ENCODE assay signal across 12 cellular contexts in genomic region chr9:86660146-86660545, GRCh38.
DNase-seq lines count a peak whose midpoint lies in the region; ATAC-seq and TF ChIP-seq lines count a peak whose summit lies in the region.
"Had no signal": no experiment of that assay in that cellular context is flagged by ENCODE, and none has a peak within 500 bp of the region (broad histone marks: within the 10 kb centered on the region; RNA-seq: fewer than 3 reads in every experiment).

No MANE protein-coding gene starts in this region.

- TF ChIP-seq CTCF in IMR-90 (conservative IDR thresholded peaks at IDR 0.05; ENCODE audit: low read depth, low read length) (no peak), cardiac fibroblast (IDR thresholded peaks at IDR 0.05; ENCODE audit: low read depth, low read length) (no peak), BE2C (IDR thresholded peaks at IDR 0.05; ENCODE audit: low read depth, low read length) (no peak)

- no peak overlapping the region for H4K5ac ChIP-seq in IMR-90 (ENCODE audit: low read depth, low read length)

- H3K9me3 ChIP-seq in IMR-90 (ENCODE audit: control insufficient read depth, insufficient read depth, low read length) (no peaks in the 10 kb centered on the region), BE2C (no peaks in the 10 kb centered on the region)

- H3K56ac ChIP-seq in IMR-90 (ENCODE audit: extremely low read depth, insufficient read depth, low read length) = no peak overlapping the region

- H3K9me1 ChIP-seq in IMR-90 (ENCODE audit: insufficient read depth, low read length) = no peaks in the 10 kb centered on the region; the same call in 1 of the 2 replicates

- H3K4me1 ChIP-seq in IMR-90 (ENCODE audit: control insufficient read depth, insufficient read depth, low read length) (peaks cover 2% of the 10 kb centered on the region), BE2C (no peaks in the 10 kb centered on the region)

- no peaks in the 10 kb centered on the region for H3K79me1 ChIP-seq in IMR-90 (ENCODE audit: low read depth in 1 of 2, low read length in 2 of 2)

- H3K4me3 ChIP-seq in IMR-90 (ENCODE audit: insufficient read depth, low read depth, low read length) = no peak overlapping the region
- H3K4me3 ChIP-seq in cardiac fibroblast (replicated peaks in 1 of 2; ENCODE audit: low read depth in 2 of 2, low read length in 2 of 2) = no peak overlapping the region
- no peak overlapping the region for H3K4me3 ChIP-seq in BE2C (ENCODE audit: low read depth, low read length)

- H3K27ac ChIP-seq in IMR-90 (ENCODE audit: insufficient read depth, low read length) = no peak overlapping the region

- H4K8ac ChIP-seq in IMR-90 (ENCODE audit: low read depth in 2 of 2, low read length in 2 of 2) = no peak overlapping the region

- no peak overlapping the region; the same call in 1 of the 2 replicates for H2BK20ac ChIP-seq in IMR-90 (ENCODE audit: low read depth, low read length)

- no peak overlapping the region for H3K18ac ChIP-seq in IMR-90 (ENCODE audit: low read depth, low read length)

- POLR2A ChIA-PET in IMR-90 (lab: Charles Lee; ENCODE audit: unreplicated experiment) = interaction anchor here (0.6 kb wide), 1 partner anchor 420 kb away, joined by 4 read pairs; no protein-coding TSS in a partner anchor

- WGBS in IMR-90 (ENCODE audit: extremely low coverage in 2 of 2, insufficient read length in 1 of 2), 2 experiments = no CpG with 5 or more reads among the region's 1 CpG

- H2AK5ac ChIP-seq in IMR-90 (ENCODE audit: low read depth, low read length) = no peak overlapping the region

- no peak overlapping the region for H2AK9ac ChIP-seq in IMR-90 (replicated peaks; ENCODE audit: low read depth, low read length, poor library complexity)

- no peak overlapping the region for H4K91ac ChIP-seq in IMR-90 (ENCODE audit: insufficient read depth, low read depth, low read length)

- H2BK5ac ChIP-seq in IMR-90 (ENCODE audit: low read depth, low read length, poor library complexity, severe bottlenecking) = no peak overlapping the region

- no peak overlapping the region for H2AFZ ChIP-seq in IMR-90 (replicated peaks; ENCODE audit: low read length, poor library complexity)

- TF ChIP-seq RAD21 in IMR-90 (IDR thresholded peaks at IDR 0.05; ENCODE audit: low read length) = no peak

- no peak overlapping the region for H2BK120ac ChIP-seq in IMR-90 (ENCODE audit: low read depth, low read length)

- dilution Hi-C loops in IMR-90 (cut with HindIII; ENCODE audit: low sequenced_read_pairs, unreplicated experiment) = no loop called here

- peak; percentile 96 for ATAC-seq in IMR-90 (ENCODE audit: low read depth)
- no peak for ATAC-seq in HG02642 (IDR thresholded peaks at IDR 0.05; ENCODE audit: poor library complexity, unreplicated experiment)
- ATAC-seq in GM18505 (IDR thresholded peaks at IDR 0.05; ENCODE audit: unreplicated experiment) = no peak
- ATAC-seq: HCT116 had no signal

- no peak overlapping the region for H3K4me2 ChIP-seq in IMR-90 (ENCODE audit: low read depth, low read length)

- no TSS peak for BruUV-seq in IMR-90 (replicated peaks; lab: Mats Ljungman, UMichigan)

- no peak overlapping the region for H3K4ac ChIP-seq in IMR-90 (ENCODE audit: low read depth, low read length)

- intact Hi-C loops in IMR-90 (cut with micrococcal nuclease) = no loop called here

- H3K27me3 ChIP-seq in IMR-90 (ENCODE audit: control insufficient read depth, insufficient read depth, low read length) (no peaks in the 10 kb centered on the region), BE2C (no peaks in the 10 kb centered on the region)

- H3K36me3 ChIP-seq in IMR-90 (ENCODE audit: control insufficient read depth, insufficient read depth, low read length) (no peaks in the 10 kb centered on the region), BE2C (no peaks in the 10 kb centered on the region)

- no peak for TF ChIP-seq POLR2A in IMR-90 (IDR thresholded peaks at IDR 0.05; ENCODE audit: low read depth, low read length)
- no peak for TF ChIP-seq POLR2A in GM18505 (IDR thresholded peaks at IDR 0.05; ENCODE audit: borderline replicate concordance, extremely low read depth, insufficient read depth, insufficient read length)

- no peak overlapping the region for H2BK15ac ChIP-seq in IMR-90 (ENCODE audit: low read depth, low read length)

- H3K14ac ChIP-seq in IMR-90 (replicated peaks; ENCODE audit: low read depth, low read length) = no peak overlapping the region

- CTCF ChIA-PET in IMR-90 (lab: Yijun Ruan, JAX) = no interaction called here

- in situ Hi-C loops in IMR-90 (cut with MboI; ENCODE audit: low sequenced_read_pairs) = no loop called here

- DNase-seq in AG20443 (ENCODE audit: low spot score) (peak; percentile 90), IMR-90 (peak; percentile 94), cardiac fibroblast (ENCODE audit: low read depth in 2 of 2) (peak; percentile 63 to 66), middle frontal gyrus (ENCODE audit: extremely low spot score, low spot score) (peak; percentile 10), activated gamma-delta T cell treated with Interleukin-2 at 50 U/mL for 16 hours (no peak), BE2C (no peak)
- DNase-seq: amniotic stem cell, KG1, NCI-H2107 had no signal

- H3K9ac ChIP-seq in IMR-90 (ENCODE audit: low read depth, low read length) = no peak overlapping the region

- H4K20me1 ChIP-seq in IMR-90 (ENCODE audit: insufficient read depth, low read length) = no peaks in the 10 kb centered on the region

- no peak overlapping the region for H3K23ac ChIP-seq in IMR-90 (ENCODE audit: low read depth, low read length)

TF ChIP-seq in IMR-90, 13 proteins besides CTCF, POLR2A, EP300 and RAD21:
- TF ChIP-seq MAFK (IDR thresholded peaks at IDR 0.05; ENCODE audit: low read depth, low read length) (peak; percentile 21; the same call in 1 of the 2 replicates), NFE2L2 (IDR thresholded peaks at IDR 0.05; ENCODE audit: low read depth, low read length) (no peak), ELK1 (IDR thresholded peaks at IDR 0.05; ENCODE audit: borderline replicate concordance, low read depth, low read length) (no peak), BHLHE40 (IDR thresholded peaks at IDR 0.05; ENCODE audit: low read depth, low read length) (peak; percentile 66; the same call in 1 of the 2 replicates), RCOR1 (IDR thresholded peaks at IDR 0.05; ENCODE audit: insufficient replicate concordance, low read length) (peak; percentile 71)

Comparison
In these comparisons a context has a peak if more than half of its experiments do, and no peak if none do; other contexts are left out.
1. DNase-seq: peak in AG20443 (single experiment), IMR-90 (single experiment), cardiac fibroblast (2 of 2) and middle frontal gyrus (single experiment); none in activated gamma-delta T cell treated with Interleukin-2 at 50 U/mL for 16 hours (single experiment) and BE2C (single experiment).